20 cellular contexts compared by ENCODE assay signal in the genomic region with DNA sequence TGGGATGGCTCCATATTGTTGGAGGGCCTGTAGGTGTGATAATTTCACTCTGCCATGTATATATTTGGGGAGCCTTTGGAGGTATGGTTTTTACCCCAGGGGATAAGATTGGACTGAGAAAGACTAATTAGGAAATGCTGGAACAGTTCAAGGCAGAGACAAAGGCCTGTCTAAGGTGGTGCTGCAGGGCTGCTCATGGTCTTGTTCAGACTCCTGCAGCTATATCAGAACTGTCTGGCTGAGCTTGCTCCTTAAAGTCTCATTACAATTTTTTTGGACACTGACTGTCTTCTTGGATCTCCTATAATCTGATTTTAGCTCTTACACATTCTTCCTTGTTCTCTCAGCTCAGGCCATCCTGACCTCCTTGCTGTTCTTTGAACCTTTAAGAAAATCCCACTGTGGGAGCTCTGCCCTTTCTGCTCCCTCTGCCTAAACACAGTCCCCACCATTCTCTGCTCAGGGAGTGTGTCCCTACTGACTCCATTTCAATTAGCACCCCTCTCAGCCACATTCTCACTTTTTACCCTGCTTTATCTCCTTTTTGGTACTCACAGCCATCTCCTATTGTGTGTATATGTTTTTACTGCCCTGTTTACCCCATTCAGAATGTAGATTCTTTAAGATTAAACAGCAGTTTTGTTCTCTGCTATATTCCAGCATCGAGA.
"Had no signal": no experiment of that assay in that cellular context is flagged by ENCODE, and none has a peak within 500 bp of the region (broad histone marks: within the 10 kb centered on the region; RNA-seq: fewer than 3 reads in every experiment).

No MANE protein-coding gene starts in this region.

- ATAC-seq: esophagus mucosa; gastrocnemius medialis; heart right ventricle; naive thymus-derived CD4-positive, alpha-beta T cell; stimulated activated memory B cell treated with anti-CD40 and anti-IgM and Interleukin-4, amounts not matched to agents 10 μg/mL and 1 μg/mL and 100 μg/mL, for 72 hours had no signal

- H3K4me1 ChIP-seq: gastrocnemius medialis, heart right ventricle, spleen, stomach, transverse colon had no signal

- H3K36me3 Mint-ChIP-seq: naive thymus-derived CD4-positive, alpha-beta T cell; stimulated activated memory B cell treated with anti-CD40 and anti-IgM and Interleukin-4, amounts not matched to agents 10 μg/mL and 1 μg/mL and 100 μg/mL, for 72 hours had no signal

- H3K4me1 Mint-ChIP-seq: naive thymus-derived CD4-positive, alpha-beta T cell; nephron progenitor cell; stimulated activated memory B cell treated with anti-CD40 and anti-IgM and Interleukin-4, amounts not matched to agents 10 μg/mL and 1 μg/mL and 100 μg/mL, for 72 hours had no signal

- H3K4me3 Mint-ChIP-seq: naive thymus-derived CD4-positive, alpha-beta T cell; nephron progenitor cell; stimulated activated memory B cell treated with anti-CD40 and anti-IgM and Interleukin-4, amounts not matched to agents 10 μg/mL and 1 μg/mL and 100 μg/mL, for 72 hours had no signal

- H3K36me3 ChIP-seq: gastrocnemius medialis, heart right ventricle, spleen, stomach, thoracic aorta, transverse colon had no signal

- H3K9me3 ChIP-seq: gastrocnemius medialis, heart right ventricle, spleen, stomach, thoracic aorta, transverse colon had no signal

- DNase-seq: effector CD8-positive, alpha-beta T cell; gastrocnemius medialis; hypothalamus; kidney glomerular epithelial cell; naive thymus-derived CD4-positive, alpha-beta T cell; nephron progenitor cell; spleen; stimulated activated CD4-positive, alpha-beta T cell treated with anti-CD3 and anti-CD28 coated beads, Interleukin-15, amount 100 ng/mL, for 24 hours; stimulated activated CD4-positive, alpha-beta T cell treated with anti-CD3 and anti-CD28 coated beads, Interleukin-1b, Interleukin-23, amount 100 ng/mL, for 48 hours; stimulated activated CD4-positive, alpha-beta T cell treated with anti-CD3 and anti-CD28 coated beads, Interleukin-4, amount 100 ng/mL, for 24 hours; stomach; substantia nigra; transverse colon had no signal

- H3K27ac Mint-ChIP-seq: nephron progenitor cell; stimulated activated memory B cell treated with anti-CD40 and anti-IgM and Interleukin-4, amounts not matched to agents 10 μg/mL and 1 μg/mL and 100 μg/mL, for 72 hours had no signal

- H3K27me3 ChIP-seq: gastrocnemius medialis, spleen, stomach, transverse colon had no signal

- H3K4me3 ChIP-seq: coronary artery, gastrocnemius medialis, heart right ventricle, spleen, stomach, thoracic aorta, transverse colon had no signal

- H3K9me3 Mint-ChIP-seq: nephron progenitor cell; stimulated activated memory B cell treated with anti-CD40 and anti-IgM and Interleukin-4, amounts not matched to agents 10 μg/mL and 1 μg/mL and 100 μg/mL, for 72 hours had no signal

- H3K27ac ChIP-seq: coronary artery, gastrocnemius medialis, heart right ventricle, spleen, stomach, thoracic aorta, transverse colon had no signal

- FAIRE-seq: endometrium, islet of Langerhans had no signal
